In genomic region chr7:29811597-29811996, GRCh38 we compare ENCODE assay signal across 21 cellular contexts. TPM values are rescaled to one million over a fixed set of nuclear protein-coding genes. Genes with fewer than 3 reads are reported as not detected.
DNase-seq lines count a peak whose midpoint lies in the region; ATAC-seq and TF ChIP-seq lines count a peak whose summit lies in the region.
"Had no signal": no experiment of that assay in that cellular context is flagged by ENCODE, and none has a peak within 500 bp of the region (broad histone marks: within the 10 kb centered on the region; RNA-seq: fewer than 3 reads in every experiment).

No MANE protein-coding gene starts in this region.

- peak overlapping the region in 3 of 4 donors; percentile 6 to 84 (median 49) for H3K27ac ChIP-seq in gastrocnemius medialis
- H3K27ac ChIP-seq: lower lobe of right lung, pancreas, transverse colon had no signal

- no peaks in the 10 kb centered on the region for H3K36me3 ChIP-seq in gastrocnemius medialis
- H3K36me3 ChIP-seq: lower lobe of right lung, pancreas, sigmoid colon, transverse colon had no signal

- H3K27me3 ChIP-seq in gastrocnemius medialis: no peaks in the 10 kb centered on the region
- H3K27me3 ChIP-seq: pancreas had no signal

- TF ChIP-seq POLR2A in gastrocnemius medialis (IDR thresholded peaks at IDR 0.05): no peak

- no peak for ATAC-seq in gastrocnemius medialis
- ATAC-seq: activated naive CD8-positive, alpha-beta T cell treated with anti-CD3 and anti-CD28 coated beads, Interleukin-2, amount 50 U/mL, for 24 hours; lower lobe of right lung; pancreas had no signal

- DNase-seq in NCI-H1417 (lab: John Stamatoyannopoulos, UW) (peak; percentile 32 to 81 (median 72)), NCI-H1417 treated with DMSO at 0.1 percent for 48 hours (lab: John Stamatoyannopoulos, UW) (no peak), NCI-H128 (lab: John Stamatoyannopoulos, UW; ENCODE audit: unreplicated experiment) (peak; percentile 42), NCI-H69 (lab: John Stamatoyannopoulos, UW) (peak; percentile 30), gastrocnemius medialis (no peak), NCI-H1436 (lab: John Stamatoyannopoulos, UW) (no peak), kidney tubule cell (ENCODE audit: low spot score) (no peak)
- DNase-seq in stimulated activated CD4-positive, alpha-beta T cell treated with anti-CD3 and anti-CD28 coated beads, Interleukin-4, amount 100 ng/mL, for 1 hour: no peak
- DNase-seq: activated CD4-positive, alpha-beta T cell treated with anti-CD3 and anti-CD28 coated beads for 1 hour; activated naive CD8-positive, alpha-beta T cell treated with anti-CD3 and anti-CD28 coated beads, Interleukin-2, amount 50 U/mL, for 24 hours; GF-D8; lower lobe of right lung; naive B cell; NCI-H1694; pancreas; sigmoid colon; stimulated activated naive CD4-positive, alpha-beta T cell; transverse colon had no signal

- in situ Hi-C loops in gastrocnemius medialis (cut with MboI; ENCODE audit: low sequenced_read_pairs in 4 of 4): no loop called here

- peaks cover 55 to 60% of the 10 kb centered on the region in 2 donors for H3K4me1 ChIP-seq in gastrocnemius medialis

- intact Hi-C loops in gastrocnemius medialis (cut with DNase I; ENCODE audit: low total_unique reads): no loop called here

- TF ChIP-seq CTCF in gastrocnemius medialis (IDR thresholded peaks at IDR 0.05 in 4 of 5, conservative IDR thresholded peaks at IDR 0.05 in 1 of 5): no peak

- H3K4me3 ChIP-seq in gastrocnemius medialis: no peak overlapping the region
- H3K4me3 ChIP-seq: lower lobe of right lung, pancreas, sigmoid colon, transverse colon had no signal

- H3K9me3 ChIP-seq in gastrocnemius medialis: no peaks in the 10 kb centered on the region
- H3K9me3 ChIP-seq: lower lobe of right lung, pancreas, sigmoid colon, transverse colon had no signal

RNA-seq across cellular contexts. Expression of gene WIPF3, which starts 5.3 kb away (rescaled TPM):
- 1 to 10 TPM; 4.2 to 9.9 (median 8.3) TPM for total RNA-seq in gastrocnemius medialis
- total RNA-seq: A172; activated CD8-positive, alpha-beta memory T cell treated with anti-CD3 and anti-CD28 coated beads for 36 hours; B cell had no signal

Comparison
In these comparisons a context has a peak if more than half of its experiments do, and no peak if none do; other contexts are left out.
1. DNase-seq: peak in NCI-H1417 (3 of 3), NCI-H128 (single experiment) and NCI-H69 (single experiment); none in NCI-H1417 treated with DMSO at 0.1 percent for 48 hours (single experiment), gastrocnemius medialis (0 of 2), NCI-H1436 (single experiment), stimulated activated CD4-positive, alpha-beta T cell treated with anti-CD3 and anti-CD28 coated beads, Interleukin-4, amount 100 ng/mL, for 1 hour (single experiment) and kidney tubule cell (single experiment).